Comparison of ENCODE assay signal across 11 cellular contexts in genomic region chr1:186079084-186079684, GRCh38.
"Had no signal": no experiment of that assay in that cellular context is flagged by ENCODE, and none has a peak within 500 bp of the region (broad histone marks: within the 10 kb centered on the region; RNA-seq: fewer than 3 reads in every experiment).

No MANE protein-coding gene starts in this region.

- ATAC-seq: psoas muscle, T-cell had no signal

- DNase-seq: activated CD4-positive, alpha-beta T cell treated with anti-CD3 and anti-CD28 coated beads, Interleukin-2, amount 50 U/mL, for 1 hour; activated naive CD4-positive, alpha-beta T cell; activated naive CD8-positive, alpha-beta T cell treated with anti-CD3 and anti-CD28 coated beads, Interleukin-2, amount 10 ng/mL, durations not matched to agents 7 days and 5 days; cortex of kidney; effector memory CD4-positive, alpha-beta T cell; psoas muscle; sigmoid colon; stimulated activated CD4-positive, alpha-beta T cell treated with anti-CD3 and anti-CD28 coated beads, Interleukin-1b, Interleukin-23, amount 100 ng/mL, for 48 hours; T-cell; T-helper 9 cell; thyroid gland had no signal

- H3K27ac ChIP-seq: psoas muscle, sigmoid colon, thyroid gland had no signal

- H3K4me3 ChIP-seq: psoas muscle, sigmoid colon, thyroid gland had no signal

- H3K36me3 ChIP-seq: sigmoid colon, thyroid gland had no signal

- H3K27me3 ChIP-seq: sigmoid colon, thyroid gland had no signal

- H3K9me3 ChIP-seq: psoas muscle, sigmoid colon, thyroid gland had no signal
